ENCODE assay signal across 8 cellular contexts in the genomic region with DNA sequence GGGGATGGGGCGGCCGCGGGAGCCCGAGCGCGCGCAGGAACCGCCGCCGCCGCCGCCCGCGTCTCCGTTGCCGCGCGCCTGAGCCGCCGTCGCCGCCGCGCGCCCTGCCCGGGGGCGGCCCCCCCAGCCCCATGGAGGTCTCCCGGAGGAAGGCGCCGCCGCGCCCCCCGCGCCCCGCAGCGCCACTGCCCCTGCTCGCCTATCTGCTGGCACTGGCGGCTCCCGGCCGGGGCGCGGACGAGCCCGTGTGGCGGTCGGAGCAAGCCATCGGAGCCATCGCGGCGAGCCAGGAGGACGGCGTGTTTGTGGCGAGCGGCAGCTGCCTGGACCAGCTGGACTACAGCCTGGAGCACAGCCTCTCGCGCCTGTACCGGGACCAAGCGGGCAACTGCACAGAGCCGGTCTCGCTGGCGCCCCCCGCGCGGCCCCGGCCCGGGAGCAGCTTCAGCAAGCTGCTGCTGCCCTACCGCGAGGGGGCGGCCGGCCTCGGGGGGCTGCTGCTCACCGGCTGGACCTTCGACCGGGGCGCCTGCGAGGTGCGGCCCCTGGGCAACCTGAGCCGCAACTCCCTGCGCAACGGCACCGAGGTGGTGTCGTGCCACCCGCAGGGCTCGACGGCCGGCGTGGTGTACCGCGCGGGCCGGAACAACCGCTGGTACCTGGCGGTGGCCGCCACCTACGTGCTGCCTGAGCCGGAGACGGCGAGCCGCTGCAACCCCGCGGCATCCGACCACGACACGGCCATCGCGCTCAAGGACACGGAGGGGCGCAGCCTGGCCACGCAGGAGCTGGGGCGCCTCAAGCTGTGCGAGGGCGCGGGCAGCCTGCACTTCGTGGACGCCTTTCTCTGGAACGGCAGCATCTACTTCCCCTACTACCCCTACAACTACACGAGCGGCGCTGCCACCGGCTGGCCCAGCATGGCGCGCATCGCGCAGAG. TPM values are rescaled to one million over a fixed set of nuclear protein-coding genes. Genes with fewer than 3 reads are reported as not detected.
DNase-seq lines count a peak whose midpoint lies in the region; ATAC-seq and TF ChIP-seq lines count a peak whose summit lies in the region.

No MANE protein-coding gene starts in this region.

- H3K14ac ChIP-seq in mesenchymal stem cell (ENCODE audit: low read length in 2 of 2): peak overlapping the region in 1 of 2 experiments; percentile 83

- H3K27me3 ChIP-seq in KMS-11 (ENCODE audit: insufficient read depth, low read depth) (no peaks in the 10 kb centered on the region), ectodermal cell (ENCODE audit: control insufficient read depth, insufficient read depth, low read length, poor library complexity, severe bottlenecking) (peaks cover 65% of the 10 kb centered on the region), mesenchymal stem cell (ENCODE audit: control insufficient read depth in 1 of 2, insufficient read depth in 1 of 2, low read length in 2 of 2) (peaks cover 63 to 70% of the 10 kb centered on the region in 2 experiments), stomach (peaks cover 9 to 75% (median 49%) of the 10 kb centered on the region in 3 donors)

- peak; percentile 35 for ATAC-seq in GM21526 (IDR thresholded peaks at IDR 0.05; ENCODE audit: low FRiP score, unreplicated experiment)
- ATAC-seq in activated CD4-positive, CD25-positive, alpha-beta regulatory T cell treated with anti-CD3 and anti-CD28 coated beads, Interleukin-2, amount 50 U/mL, for 24 hours: peak; percentile 11 to 27
- ATAC-seq in omental fat pad (ENCODE audit: low FRiP score): no peak

- no peak overlapping the region for H2BK120ac ChIP-seq in mesenchymal stem cell (ENCODE audit: low read depth, low read length)

- H3K9ac ChIP-seq in ES-I3 (ENCODE audit: low read depth, low read length): peak overlapping the region; percentile 66
- H3K9ac ChIP-seq in KMS-11: peak overlapping the region; percentile 18; the same call in 1 of the 2 replicates
- H3K9ac ChIP-seq in mesenchymal stem cell (ENCODE audit: low read length): peak overlapping the region; percentile 41

- 1 to 2% methylated on average over 124 of the region's 124 CpGs for WGBS in ectodermal cell, 2 experiments
- 2% methylated on average over 80 of the region's 124 CpGs for WGBS in mesenchymal stem cell
- WGBS in stomach, 5 donors: 0 to 2% (median 1%) methylated on average over 46 to 122 of the region's 124 CpGs

- no peak overlapping the region for H2BK15ac ChIP-seq in mesenchymal stem cell (ENCODE audit: low read depth, poor library complexity, severe bottlenecking)

- TF ChIP-seq EP300 in stomach (IDR thresholded peaks at IDR 0.05): no peak

- no peaks in the 10 kb centered on the region; the same call in 1 of the 2 replicates for H3K79me2 ChIP-seq in KMS-11 (ENCODE audit: insufficient read depth, low read depth)

- peak overlapping the region in 1 of 2 experiments; percentile 96 for H3K23ac ChIP-seq in mesenchymal stem cell (ENCODE audit: low read length in 2 of 2)

- H4K91ac ChIP-seq in mesenchymal stem cell (ENCODE audit: low read length): peak overlapping the region; percentile 20

- peak overlapping the region in 1 of 2 experiments; percentile 59 for H3K18ac ChIP-seq in mesenchymal stem cell (ENCODE audit: low read depth in 1 of 2, low read length in 2 of 2)

- no peaks in the 10 kb centered on the region for H4K20me1 ChIP-seq in KMS-11 (ENCODE audit: insufficient read depth)

- no peak overlapping the region for H3K27ac ChIP-seq in KMS-11
- H3K27ac ChIP-seq in ectodermal cell (ENCODE audit: insufficient read depth, low read depth, low read length, poor library complexity, severe bottlenecking): no peak overlapping the region
- H3K27ac ChIP-seq in mesenchymal stem cell (ENCODE audit: low read length, poor library complexity, severe bottlenecking): no peak overlapping the region
- H3K27ac ChIP-seq in stomach: peak overlapping the region in 4 of 5 donors; percentile 49 to 78 (median 74)

- peak overlapping the region in 1 of 2 experiments; percentile 65 for H2BK12ac ChIP-seq in mesenchymal stem cell (ENCODE audit: low read length in 2 of 2)

- H2AK5ac ChIP-seq in mesenchymal stem cell (ENCODE audit: low read length, severe bottlenecking): no peak overlapping the region

- TF ChIP-seq POLR2A in stomach (IDR thresholded peaks at IDR 0.05): no peak

- no peaks in the 10 kb centered on the region for H3K79me1 ChIP-seq in mesenchymal stem cell (replicated peaks; ENCODE audit: low read length, poor library complexity, severe bottlenecking)

- H3K4me1 ChIP-seq in ES-I3 (ENCODE audit: insufficient read depth, low read length) (peaks cover 14% of the 10 kb centered on the region; the same call in 1 of the 2 replicates), KMS-11 (ENCODE audit: low read depth, poor library complexity, severe bottlenecking) (peaks cover 29% of the 10 kb centered on the region), ectodermal cell (ENCODE audit: control insufficient read depth, insufficient read depth, low read length) (peaks cover 17% of the 10 kb centered on the region), mesenchymal stem cell (ENCODE audit: control insufficient read depth, insufficient read depth, low read depth, low read length) (peaks cover 27% of the 10 kb centered on the region), stomach (peaks cover 23 to 57% (median 40%) of the 10 kb centered on the region in 4 donors)

- H3K4me3 ChIP-seq in KMS-11 (IDR thresholded peaks at IDR 0.05; ENCODE audit: insufficient read depth, low read depth, low read length) (no peak overlapping the region), ectodermal cell (ENCODE audit: insufficient read depth, low read depth, low read length) (peak overlapping the region; percentile 63), mesenchymal stem cell (ENCODE audit: insufficient read depth in 1 of 2, low read depth in 1 of 2, low read length in 2 of 2) (peak overlapping the region; percentile 57 to 74), stomach (peak overlapping the region; percentile 53 to 74 (median 60))

- H3K4ac ChIP-seq in mesenchymal stem cell (ENCODE audit: low read depth in 1 of 2, low read length in 2 of 2): no peak overlapping the region

- H3K4me2 ChIP-seq in KMS-11 (peak overlapping the region; percentile 89), mesenchymal stem cell (ENCODE audit: low read length, poor library complexity, severe bottlenecking) (peak overlapping the region; percentile 90)

- H2BK5ac ChIP-seq in mesenchymal stem cell (ENCODE audit: low read depth, low read length, poor library complexity, severe bottlenecking): no peak overlapping the region

- H4K8ac ChIP-seq in mesenchymal stem cell (ENCODE audit: low read length): peak overlapping the region; percentile 66

- H3K36me3 ChIP-seq in ES-I3 (ENCODE audit: insufficient read depth, low read length) (no peaks in the 10 kb centered on the region), KMS-11 (ENCODE audit: insufficient read depth) (no peaks in the 10 kb centered on the region), ectodermal cell (ENCODE audit: control insufficient read depth, insufficient read depth, low read length) (no peaks in the 10 kb centered on the region), mesenchymal stem cell (ENCODE audit: control insufficient read depth in 1 of 2, insufficient read depth in 2 of 2, low read depth in 1 of 2, low read length in 2 of 2) (no peaks in the 10 kb centered on the region), stomach (no peaks in the 10 kb centered on the region)

- H2AFZ ChIP-seq in KMS-11 (ENCODE audit: low read depth) (peak overlapping the region; percentile 75), mesenchymal stem cell (ENCODE audit: low read depth, low read length) (peak overlapping the region; percentile 57)

- H3K9me3 ChIP-seq in ES-I3 (ENCODE audit: control insufficient read depth, insufficient read depth, low read length) (no peaks in the 10 kb centered on the region), ectodermal cell (ENCODE audit: control insufficient read depth, low read length) (no peaks in the 10 kb centered on the region), mesenchymal stem cell (ENCODE audit: control insufficient read depth, low read length) (no peaks in the 10 kb centered on the region), stomach (no peaks in the 10 kb centered on the region)

- DNase-seq in mesenchymal stem cell (peak; percentile 60), stomach (peak; percentile 33), omental fat pad (ENCODE audit: low spot score) (no peak)

- TF ChIP-seq CTCF in KMS-11 (conservative IDR thresholded peaks at IDR 0.05; ENCODE audit: low read depth, low read length): peak; percentile 26; the same call in 1 of the 2 replicates
- TF ChIP-seq CTCF in stomach (IDR thresholded peaks at IDR 0.05): peak in 1 of 7 experiments; percentile 23
- TF ChIP-seq CTCF in omental fat pad (IDR thresholded peaks at IDR 0.05): no peak

- intact Hi-C loops in stomach (cut with DNase I; ENCODE audit: low total_unique reads): loop anchor here (10.0 kb wide), 1 partner anchor 286 kb away; no protein-coding TSS in a partner anchor

RNA-seq across cellular contexts. Expression of gene PLXNC1, which starts 0.7 kb away (rescaled TPM):
- polyA plus RNA-seq in ectodermal cell (2013, experiment 1 of 4): 4.8 TPM
- polyA plus RNA-seq in ectodermal cell (2013, experiment 2 of 4): 4.2 TPM
- polyA plus RNA-seq in ectodermal cell (2013, experiment 3 of 4): 5.4 TPM
- polyA plus RNA-seq in ectodermal cell (2013, experiment 4 of 4): 7.1 TPM
- 2.2 TPM for polyA plus RNA-seq in mesenchymal stem cell (2013, experiment 1 of 2)
- polyA plus RNA-seq in mesenchymal stem cell (2013, experiment 2 of 2): 2.3 TPM
- 10 to 100 TPM in 1 of 5 donors, 1 to 10 TPM in 3, under 1 TPM in 1; 0.89 to 16.5 (median 6.2) TPM for total RNA-seq in stomach
- 1 to 10 TPM in 1 of 3 donors, under 1 TPM in 2; 0.40 to 1.2 (median 0.46) TPM for polyA plus RNA-seq in stomach
- 10 to 100 TPM in 2 of 4 donors, 1 to 10 TPM in 2; 4.2 to 42.7 (median 8.6) TPM for total RNA-seq in omental fat pad

Comparison
In these comparisons a context has a peak if more than half of its experiments do, and no peak if none do; other contexts are left out.
1. H3K27ac ChIP-seq: peak in stomach (4 of 5); none in KMS-11 (single experiment), ectodermal cell (single experiment) and mesenchymal stem cell (single experiment).
2. Peak in every context shown above with its lines, with median percentiles within 50 percentile points of each other: H3K9ac ChIP-seq.